In the genomic region with DNA sequence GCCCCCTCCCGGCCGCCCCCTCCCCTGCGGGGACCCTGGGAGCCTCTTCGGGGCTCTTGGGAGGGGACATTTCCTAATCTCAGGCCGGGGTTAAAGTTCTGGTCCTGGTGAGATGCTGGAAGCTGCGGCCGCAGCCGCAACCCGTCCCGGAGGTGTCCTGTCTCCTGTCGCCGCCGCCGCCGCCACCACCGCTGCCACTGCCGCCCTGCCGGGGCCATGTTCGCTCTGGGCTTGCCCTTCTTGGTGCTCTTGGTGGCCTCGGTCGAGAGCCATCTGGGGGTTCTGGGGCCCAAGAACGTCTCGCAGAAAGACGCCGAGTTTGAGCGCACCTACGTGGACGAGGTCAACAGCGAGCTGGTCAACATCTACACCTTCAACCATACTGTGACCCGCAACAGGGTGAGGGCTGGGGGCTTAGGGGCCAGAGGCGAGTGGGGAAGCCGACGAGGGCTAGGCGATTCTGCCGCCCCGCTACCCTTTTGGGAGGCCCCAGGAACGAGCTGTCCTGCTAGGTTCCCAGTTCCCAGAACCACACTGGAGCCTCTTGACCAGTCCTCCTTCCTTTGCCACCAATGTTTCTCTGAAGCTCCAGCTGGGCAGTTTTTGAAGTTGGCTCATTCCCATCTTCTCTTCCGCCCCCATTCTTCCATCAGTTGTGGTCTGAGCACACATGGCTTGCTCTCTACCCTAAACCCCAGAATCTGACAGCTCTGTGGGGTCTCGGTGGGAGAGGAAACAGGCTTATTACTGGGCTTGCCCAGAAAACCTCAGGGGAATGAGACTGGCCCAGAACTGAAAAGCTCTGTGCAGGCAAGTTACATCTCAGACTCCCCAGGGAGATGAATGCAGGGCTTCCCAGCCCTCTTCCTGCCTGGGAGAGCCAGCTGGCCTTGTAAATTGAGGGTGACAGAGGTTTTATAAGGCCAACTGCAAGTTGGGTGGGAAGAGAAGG, we compare ENCODE assay signal across 8 cellular contexts. TPM values are rescaled to one million over a fixed set of nuclear protein-coding genes. Genes with fewer than 3 reads are reported as not detected.
DNase-seq lines count a peak whose midpoint lies in the region; ATAC-seq and TF ChIP-seq lines count a peak whose summit lies in the region.

No MANE protein-coding gene starts in this region.

- peak overlapping the region; percentile 74 for H2BK5ac ChIP-seq in mesendoderm (ENCODE audit: low read length)

- H3K4me1 ChIP-seq in HUES48 (ENCODE audit: control insufficient read depth, insufficient read depth, low read length): peaks cover 19% of the 10 kb centered on the region
- peaks cover 22 to 32% of the 10 kb centered on the region in 2 donors for H3K4me1 ChIP-seq in duodenal mucosa (ENCODE audit: control insufficient read depth in 1 of 2, insufficient read depth in 2 of 2, low read length in 2 of 2)
- peaks cover 7% of the 10 kb centered on the region for H3K4me1 ChIP-seq in mesendoderm (ENCODE audit: control insufficient read depth, low read depth, low read length)

- H4K5ac ChIP-seq in mesendoderm (ENCODE audit: low read length): no peak overlapping the region

- peaks cover 13% of the 10 kb centered on the region for H3K36me3 ChIP-seq in HUES48 (ENCODE audit: control insufficient read depth, insufficient read depth, low read length)
- H3K36me3 ChIP-seq in duodenal mucosa (ENCODE audit: control insufficient read depth in 1 of 2, insufficient read depth in 2 of 2, low read length in 2 of 2): peaks cover 15 to 18% of the 10 kb centered on the region in 2 donors
- H3K36me3 ChIP-seq in mesendoderm (ENCODE audit: control insufficient read depth, insufficient read depth, low read length): no peaks in the 10 kb centered on the region

- no peaks in the 10 kb centered on the region for H3K79me2 ChIP-seq in mesendoderm (ENCODE audit: control insufficient read depth, insufficient read depth, low read length)

- H3K9me3 ChIP-seq in HUES48 (ENCODE audit: control insufficient read depth, insufficient read depth, low read length) (no peaks in the 10 kb centered on the region), duodenal mucosa (ENCODE audit: control insufficient read depth in 1 of 2, low read length in 2 of 2) (no peaks in the 10 kb centered on the region)

- H3K4me3 ChIP-seq in HUES48 (ENCODE audit: low read depth, low read length): peak overlapping the region; percentile 90
- peak overlapping the region; percentile 73 to 94 for H3K4me3 ChIP-seq in duodenal mucosa (ENCODE audit: low read depth in 1 of 2, low read length in 2 of 2)
- peak overlapping the region; percentile 73 for H3K4me3 ChIP-seq in mesendoderm (ENCODE audit: low read length)

- peak overlapping the region; percentile 87 for H3K23ac ChIP-seq in mesendoderm (ENCODE audit: low read length)

- peak; percentile 45 for DNase-seq in COLO668 (lab: John Stamatoyannopoulos, UW; ENCODE audit: unreplicated experiment)
- DNase-seq in GM20000 (ENCODE audit: low spot score): peak; percentile 57
- peak; percentile 38 for DNase-seq in mesendoderm
- peak in 5 of 6 experiments; percentile 11 to 57 (median 40) for DNase-seq in stimulated activated naive CD4-positive, alpha-beta T cell (lab: John Stamatoyannopoulos, UW)
- DNase-seq in superior temporal gyrus (ENCODE audit: extremely low spot score): no peak

- H3K9ac ChIP-seq in HUES48 (ENCODE audit: low read depth, low read length): peak overlapping the region; percentile 73; the same call in 1 of the 2 replicates
- peak overlapping the region; percentile 84 to 96 for H3K9ac ChIP-seq in duodenal mucosa (ENCODE audit: low read depth in 1 of 2, low read length in 2 of 2)
- H3K9ac ChIP-seq in mesendoderm (ENCODE audit: low read length): peak overlapping the region; percentile 94

- H2BK120ac ChIP-seq in mesendoderm (ENCODE audit: low read depth, low read length): no peak overlapping the region

- no peak overlapping the region for H2BK15ac ChIP-seq in mesendoderm (replicated peaks; ENCODE audit: low read depth)

- H3K79me1 ChIP-seq in mesendoderm (ENCODE audit: low read length): no peaks in the 10 kb centered on the region

- H3K56ac ChIP-seq in mesendoderm (ENCODE audit: low read length): peak overlapping the region; percentile 98

- H3K27ac ChIP-seq in HUES48 (ENCODE audit: low read depth, low read length): peak overlapping the region; percentile 85
- peak overlapping the region; percentile 79 for H3K27ac ChIP-seq in duodenal mucosa (ENCODE audit: low read depth, low read length)
- peak overlapping the region; percentile 84 for H3K27ac ChIP-seq in mesendoderm (ENCODE audit: low read depth, low read length)

- no peak overlapping the region for H4K8ac ChIP-seq in mesendoderm (ENCODE audit: low read depth, low read length)

- H3K27me3 ChIP-seq in HUES48 (ENCODE audit: control insufficient read depth, insufficient read depth, low read length): peaks cover 9% of the 10 kb centered on the region; the same call in 1 of the 2 replicates
- H3K27me3 ChIP-seq in duodenal mucosa (ENCODE audit: control insufficient read depth in 1 of 2, insufficient read depth in 2 of 2, low read length in 2 of 2): no peaks in the 10 kb centered on the region
- H3K27me3 ChIP-seq in mesendoderm (ENCODE audit: insufficient read depth, low read length, poor library complexity): no peaks in the 10 kb centered on the region

- peak overlapping the region; percentile 81 for H3K18ac ChIP-seq in mesendoderm (ENCODE audit: low read length)

- H2AK5ac ChIP-seq in mesendoderm (ENCODE audit: low read length): no peak overlapping the region

- H3K4ac ChIP-seq in mesendoderm (ENCODE audit: low read depth, low read length): peak overlapping the region; percentile 64

- H3K4me2 ChIP-seq in mesendoderm (ENCODE audit: low read length): peak overlapping the region; percentile 98

- peak; percentile 37 to 42 for ATAC-seq in activated CD4-positive, CD25-positive, alpha-beta regulatory T cell treated with anti-CD3 and anti-CD28 coated beads, Interleukin-2, amount 50 U/mL, for 24 hours

- no CpG with 5 or more reads among the region's 39 CpGs for WGBS in mesendoderm (ENCODE audit: extremely low coverage, insufficient coverage, low lambda C conversion rate)

- TF ChIP-seq CTCF in GM20000 (IDR thresholded peaks at IDR 0.05; ENCODE audit: extremely low read depth, missing control alignments): no peak

RNA-seq across cellular contexts. Expression of a gene that starts 0.8 kb away (rescaled TPM):
- 9.6 TPM for polyA plus RNA-seq in mesendoderm (2013, experiment 1 of 2)
- polyA plus RNA-seq in mesendoderm (2013, experiment 2 of 2): 8.7 TPM

RNA-seq across cellular contexts. Expression of a gene that starts 19.8 kb away (rescaled TPM):
- 928 TPM for polyA plus RNA-seq in mesendoderm (2013, experiment 1 of 2)
- polyA plus RNA-seq in mesendoderm (2013, experiment 2 of 2): 989 TPM

RNA-seq across cellular contexts. Expression of a gene that starts 35.2 kb away (rescaled TPM):
- polyA plus RNA-seq in mesendoderm (2013, experiment 1 of 2): 76.1 TPM
- 73.8 TPM for polyA plus RNA-seq in mesendoderm (2013, experiment 2 of 2)

RNA-seq across cellular contexts. Expression of a gene that starts 52.5 kb away (rescaled TPM):
- 15.6 TPM for polyA plus RNA-seq in mesendoderm (2013, experiment 1 of 2)
- polyA plus RNA-seq in mesendoderm (2013, experiment 2 of 2): 15.8 TPM

RNA-seq across cellular contexts. Expression of a gene that starts 53.1 kb away (rescaled TPM):
- polyA plus RNA-seq in mesendoderm (2013, experiment 1 of 2): 16.9 TPM
- polyA plus RNA-seq in mesendoderm (2013, experiment 2 of 2): 16.0 TPM
